27 cellular contexts compared by ENCODE assay signal in the genomic region with DNA sequence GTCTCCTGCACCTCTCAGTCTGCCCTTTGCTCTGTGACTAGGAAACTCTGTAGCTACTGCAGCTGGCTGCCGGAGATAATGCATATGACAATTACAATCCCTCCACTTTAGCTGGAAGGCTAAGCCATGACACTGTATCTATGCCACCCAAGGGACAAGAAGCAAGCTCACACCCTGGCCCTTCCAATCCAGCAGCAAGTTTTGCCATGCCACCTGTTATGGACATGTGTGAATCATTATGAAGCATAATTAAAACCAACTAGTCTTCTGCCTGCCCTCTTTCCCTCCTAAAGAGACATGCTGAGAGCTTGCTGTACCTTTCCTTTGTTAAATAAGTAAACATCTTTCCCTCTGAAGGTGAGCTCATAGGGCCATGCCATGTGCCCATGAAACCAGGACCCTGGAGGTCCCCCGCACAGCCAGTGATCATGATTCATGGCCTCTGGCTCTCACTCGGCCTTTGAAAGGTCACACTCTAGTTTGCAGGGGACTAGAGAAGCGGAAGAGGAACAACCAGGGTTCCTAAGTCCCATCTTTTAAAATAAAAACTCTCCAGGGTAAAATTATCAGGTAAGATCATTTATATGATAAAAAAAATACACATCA.
A peak's percentile ranks its signal among the peaks of the same experiment; 100 is the strongest.
DNase-seq lines count a peak whose midpoint lies in the region; TF ChIP-seq lines count a peak whose summit lies in the region.
"Had no signal": no experiment of that assay in that cellular context is flagged by ENCODE, and none has a peak within 500 bp of the region (broad histone marks: within the 10 kb centered on the region; RNA-seq: fewer than 3 reads in every experiment).

No MANE protein-coding gene starts in this region.

- CTCF ChIA-PET in HEK293 (lab: Yijun Ruan, JAX), result interaction anchor here (2.6 kb wide), 1 partner anchor 41 kb away, joined by 8 read pairs; no protein-coding TSS in a partner anchor

- DNase-seq in NCI-H187 treated with DMSO at 0.1 percent for 48 hours (lab: John Stamatoyannopoulos, UW), result peak; percentile 47
- peak; percentile 39 for DNase-seq in NCI-H748 treated with DMSO at 0.1 percent for 48 hours (lab: John Stamatoyannopoulos, UW)
- no peak for DNase-seq in neural progenitor cell (ENCODE audit: low spot score)
- DNase-seq in NCI-H1930 (lab: John Stamatoyannopoulos, UW), result no peak
- no peak for DNase-seq in NOMO-1 treated with DMSO at 0.1 percent for 48 hours (lab: John Stamatoyannopoulos, UW; ENCODE audit: unreplicated experiment)
- DNase-seq in stimulated activated CD4-positive, alpha-beta T cell treated with anti-CD3 and anti-CD28 coated beads, Interleukin-12 subunit alpha, Interleukin-12 subunit beta, amount 100 ng/mL, for 4 hours, result no peak
- DNase-seq: activated CD4-positive, alpha-beta T cell treated with anti-CD3 and anti-CD28 coated beads for 48 hours; activated CD8-positive, alpha-beta memory T cell treated with anti-CD3 and anti-CD28 coated beads for 24 hours; activated effector memory CD4-positive, alpha-beta T cell treated with anti-CD3 and anti-CD28 coated beads, Interleukin-2, amount 50 U/mL, for 16 hours; activated naive CD8-positive, alpha-beta T cell treated with anti-CD3 and anti-CD28 coated beads for 36 hours; aorta; HCEC 1CT; KBM-7; left ventricle myocardium inferior; naive B cell; NCI-H1105 treated with DMSO at 0.1 percent for 48 hours; NCI-H524 treated with DMSO at 0.1 percent for 48 hours; nucleus accumbens; stimulated activated naive CD8-positive, alpha-beta T cell treated with anti-CD3 and anti-CD28 coated beads, Interleukin-15, Interleukin-2, amounts not matched to agents 100 U/mL and 50 U/mL, for 24 hours; testis had no signal

- H3K27me3 Mint-ChIP-seq in neural progenitor cell (ENCODE audit: insufficient read depth, low read depth), result peaks cover 6% of the 10 kb centered on the region

- H3K27ac ChIP-seq in HEK293 (ENCODE audit: extremely low read depth, low read depth, low read length) (no peak overlapping the region), neural progenitor cell (no peak overlapping the region)
- H3K27ac ChIP-seq: cardiac muscle cell, left ventricle myocardium inferior, RWPE1, SK-N-MC, testis had no signal

- POLR2A ChIA-PET in HEK293 (lab: Yijun Ruan, JAX), result no interaction called here

- no peak overlapping the region for H3K4me3 ChIP-seq in HEK293 (ENCODE audit: low read depth, low read length)
- no peak overlapping the region for H3K4me3 ChIP-seq in neural progenitor cell
- H3K4me3 ChIP-seq: cardiac muscle cell, GM12878, left ventricle myocardium inferior, SK-N-MC, testis had no signal

- H3K4me1 Mint-ChIP-seq in neural progenitor cell, result peaks cover 28% of the 10 kb centered on the region
- H3K4me1 Mint-ChIP-seq: activated naive CD8-positive, alpha-beta T cell treated with anti-CD3 and anti-CD28 coated beads for 36 hours; naive B cell had no signal

- no peaks in the 10 kb centered on the region for H3K79me2 ChIP-seq in neural progenitor cell (ENCODE audit: low read depth)

- no peaks in the 10 kb centered on the region for H3K9me3 Mint-ChIP-seq in neural progenitor cell
- H3K9me3 Mint-ChIP-seq: activated naive CD8-positive, alpha-beta T cell treated with anti-CD3 and anti-CD28 coated beads for 36 hours; T-helper 1 cell treated with Interleukin-12 subunit alpha and Interleukin-12 subunit beta and Interleukin-4 antibody, amounts not matched to agents 30 μg/mL and 1 μg/mL, for 36 hours had no signal

- no peak overlapping the region for H3K4me2 ChIP-seq in neural progenitor cell

- TF ChIP-seq CTCF in HEK293 (tag by site-specific recombination; IDR thresholded peaks at IDR 0.05) (no peak), neural progenitor cell (IDR thresholded peaks at IDR 0.05) (no peak)

- H3K9me3 ChIP-seq in HEK293 (ENCODE audit: control insufficient read depth, insufficient read depth, low read depth, low read length) (no peaks in the 10 kb centered on the region), neural progenitor cell (ENCODE audit: low read depth) (no peaks in the 10 kb centered on the region)
- H3K9me3 ChIP-seq: left ventricle myocardium inferior, testis had no signal

- H3K4me1 ChIP-seq in HEK293 (ENCODE audit: control insufficient read depth, insufficient read depth, low read length), result no peaks in the 10 kb centered on the region
- no peaks in the 10 kb centered on the region for H3K4me1 ChIP-seq in neural progenitor cell
- H3K4me1 ChIP-seq: testis had no signal

- H3K36me3 ChIP-seq in HEK293 (ENCODE audit: control insufficient read depth in 2 of 2, insufficient read depth in 1 of 2, low read length in 2 of 2), result no peaks in the 10 kb centered on the region
- H3K36me3 ChIP-seq in neural progenitor cell, result no peaks in the 10 kb centered on the region
- H3K36me3 ChIP-seq: cardiac muscle cell, left ventricle myocardium inferior had no signal

- no peaks in the 10 kb centered on the region for H4K20me1 ChIP-seq in neural progenitor cell (ENCODE audit: low read depth)

- no peaks in the 10 kb centered on the region for H3K36me3 Mint-ChIP-seq in neural progenitor cell
- H3K36me3 Mint-ChIP-seq: activated naive CD8-positive, alpha-beta T cell treated with anti-CD3 and anti-CD28 coated beads for 36 hours; CD14-positive monocyte; naive B cell had no signal

- no peak overlapping the region for H2AFZ ChIP-seq in neural progenitor cell (replicated peaks)

- no peak overlapping the region for H3K9ac ChIP-seq in neural progenitor cell

- no peaks in the 10 kb centered on the region for H3F3A ChIP-seq in neural progenitor cell (ENCODE audit: low read depth)

- H3K27ac Mint-ChIP-seq in neural progenitor cell, result peak overlapping the region; percentile 48
- H3K27ac Mint-ChIP-seq: activated naive CD8-positive, alpha-beta T cell treated with anti-CD3 and anti-CD28 coated beads for 36 hours; CD14-positive monocyte; T-helper 1 cell treated with Interleukin-12 subunit alpha and Interleukin-12 subunit beta and Interleukin-4 antibody, amounts not matched to agents 30 μg/mL and 1 μg/mL, for 36 hours had no signal

- H3K4me3 Mint-ChIP-seq in neural progenitor cell, result no peak overlapping the region
- H3K4me3 Mint-ChIP-seq: activated naive CD8-positive, alpha-beta T cell treated with anti-CD3 and anti-CD28 coated beads for 36 hours; naive B cell; T-helper 1 cell treated with Interleukin-12 subunit alpha and Interleukin-12 subunit beta and Interleukin-4 antibody, amounts not matched to agents 30 μg/mL and 1 μg/mL, for 36 hours had no signal

- H3K27me3 ChIP-seq in neural progenitor cell, result no peaks in the 10 kb centered on the region
- H3K27me3 ChIP-seq: testis had no signal

TF ChIP-seq in HEK293, 187 proteins besides CTCF, POLR2A, EP300 and RAD21:
- TF ChIP-seq ZNF76 (tag by site-specific recombination; IDR thresholded peaks at IDR 0.05; ENCODE audit: borderline replicate concordance, low read depth), result no peak
- TF ChIP-seq GLIS1 (tag by site-specific recombination; IDR thresholded peaks at IDR 0.05), result peak; percentile 53
- no peak for TF ChIP-seq ZNF146 (tag by site-specific recombination; IDR thresholded peaks at IDR 0.05)

Comparison
In these comparisons a context has a peak if more than half of its experiments do, and no peak if none do; other contexts are left out.
1. DNase-seq: peak in NCI-H187 treated with DMSO at 0.1 percent for 48 hours (single experiment) and NCI-H748 treated with DMSO at 0.1 percent for 48 hours (single experiment); none in neural progenitor cell (single experiment), NCI-H1930 (0 of 2), NOMO-1 treated with DMSO at 0.1 percent for 48 hours (single experiment) and stimulated activated CD4-positive, alpha-beta T cell treated with anti-CD3 and anti-CD28 coated beads, Interleukin-12 subunit alpha, Interleukin-12 subunit beta, amount 100 ng/mL, for 4 hours (single experiment).